ENCODE assay signal across 28 cellular contexts in the genomic region with DNA sequence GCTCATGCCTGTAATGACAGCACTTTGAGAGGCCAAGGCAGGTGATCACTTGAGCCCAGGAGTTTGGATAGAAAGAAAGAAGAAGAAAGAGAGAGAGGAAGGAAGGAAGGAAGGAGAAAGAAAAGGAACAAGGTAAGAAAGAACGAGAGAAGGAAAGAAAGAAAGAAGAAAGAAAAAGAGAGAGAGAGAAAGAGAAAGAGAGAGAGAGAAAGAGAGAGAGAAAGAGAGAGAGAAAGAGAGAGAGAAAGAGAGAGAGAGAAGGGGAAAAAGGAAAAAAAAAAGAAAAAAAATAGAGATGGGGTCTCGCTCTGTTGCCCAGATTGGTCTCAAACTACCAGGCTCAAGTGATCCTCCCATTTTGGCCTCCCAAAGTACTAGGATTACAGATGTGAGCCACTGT.
"Had no signal": no experiment of that assay in that cellular context is flagged by ENCODE, and none has a peak within 500 bp of the region (broad histone marks: within the 10 kb centered on the region; RNA-seq: fewer than 3 reads in every experiment).

No MANE protein-coding gene starts in this region.

- FAIRE-seq: colon, endometrium, endothelial cell of umbilical vein, frontal cortex had no signal

- ATAC-seq: effector memory CD8-positive, alpha-beta T cell; esophagus mucosa; foreskin keratinocyte; gastrocnemius medialis; gastroesophageal sphincter; heart left ventricle; heart right ventricle had no signal

- H3K9me3 ChIP-seq: colonic mucosa, esophagus muscularis mucosa, esophagus squamous epithelium, gastrocnemius medialis, gastroesophageal sphincter, heart left ventricle had no signal

- H3K27ac ChIP-seq: colonic mucosa, coronary artery, dorsolateral prefrontal cortex, epithelial cell of prostate, esophagus muscularis mucosa, esophagus squamous epithelium, foreskin keratinocyte, gastrocnemius medialis, gastroesophageal sphincter, heart left ventricle, heart right ventricle had no signal

- H3K4me3 ChIP-seq: colonic mucosa, coronary artery, dorsolateral prefrontal cortex, esophagus muscularis mucosa, esophagus squamous epithelium, gastrocnemius medialis, gastroesophageal sphincter, heart left ventricle, heart right ventricle had no signal

- H3K27me3 ChIP-seq: colonic mucosa, esophagus muscularis mucosa, gastrocnemius medialis, gastroesophageal sphincter had no signal

- H3K4me1 ChIP-seq: colonic mucosa, esophagus muscularis mucosa, esophagus squamous epithelium, foreskin keratinocyte, gastrocnemius medialis, gastroesophageal sphincter, heart left ventricle, heart right ventricle had no signal

- DNase-seq: colonic mucosa; cortex of kidney; dermis blood vessel endothelial cell; dorsolateral prefrontal cortex; effector CD4-positive, alpha-beta T cell; effector CD8-positive, alpha-beta T cell; effector memory CD4-positive, alpha-beta T cell; effector memory CD8-positive, alpha-beta T cell; endodermal cell; erythroblast; esophagus squamous epithelium; foreskin fibroblast; foreskin keratinocyte; foreskin melanocyte; gastrocnemius medialis; glutamatergic neuron; head of caudate nucleus; heart left ventricle; heart right ventricle had no signal

- H3K36me3 ChIP-seq: colonic mucosa, esophagus muscularis mucosa, esophagus squamous epithelium, gastrocnemius medialis, gastroesophageal sphincter, heart left ventricle, heart right ventricle had no signal
